Comparison of ENCODE assay signal across 7 cellular contexts in the genomic region with DNA sequence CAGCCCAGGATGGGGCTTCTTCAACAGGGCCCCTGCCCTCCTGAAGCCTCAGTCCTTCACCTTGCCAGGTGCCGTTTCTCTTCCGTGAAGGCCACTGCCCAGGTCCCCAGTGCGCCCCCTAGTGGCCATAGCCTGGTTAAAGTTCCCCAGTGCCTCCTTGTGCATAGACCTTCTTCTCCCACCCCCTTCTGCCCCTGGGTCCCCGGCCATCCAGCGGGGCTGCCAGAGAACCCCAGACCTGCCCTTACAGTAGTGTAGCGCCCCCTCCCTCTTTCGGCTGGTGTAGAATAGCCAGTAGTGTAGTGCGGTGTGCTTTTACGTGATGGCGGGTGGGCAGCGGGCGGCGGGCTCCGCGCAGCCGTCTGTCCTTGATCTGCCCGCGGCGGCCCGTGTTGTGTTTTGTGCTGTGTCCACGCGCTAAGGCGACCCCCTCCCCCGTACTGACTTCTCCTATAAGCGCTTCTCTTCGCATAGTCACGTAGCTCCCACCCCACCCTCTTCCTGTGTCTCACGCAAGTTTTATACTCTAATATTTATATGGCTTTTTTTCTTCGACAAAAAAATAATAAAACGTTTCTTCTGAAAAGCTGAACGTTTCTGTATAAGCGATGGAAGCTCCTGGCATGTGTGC. TPM values are rescaled to one million over a fixed set of nuclear protein-coding genes. Genes with fewer than 3 reads are reported as not detected.
A peak's percentile ranks its signal among the peaks of the same experiment; 100 is the strongest.
DNase-seq lines count a peak whose midpoint lies in the region; ATAC-seq, FAIRE-seq and TF ChIP-seq lines count a peak whose summit lies in the region.

No MANE protein-coding gene starts in this region.

- no peak for TF ChIP-seq POLR2A in GM12892 (IDR thresholded peaks at IDR 0.05; ENCODE audit: low read depth, low read length)

- no peak for FAIRE-seq in GM12892 (lab: Jason Lieb, UNC)

- ATAC-seq in left colon: peak; percentile 77

- intact Hi-C loops in left colon (cut with DNase I, micrococcal nuclease): loop anchor here in 1 of 2 donors (5.0 kb wide), 1 partner anchor 35 kb away; a partner anchor contains a TSS

- DNase-seq in GM12892 (ENCODE audit: insufficient read length): peak; percentile 73
- DNase-seq in MV-4-11 (lab: John Stamatoyannopoulos, UW): peak; percentile 17
- DNase-seq in activated CD4-positive, alpha-beta T cell treated with anti-CD3 and anti-CD28 coated beads for 24 hours (ENCODE audit: low read depth in 2 of 2): peak; percentile 77 to 87
- peak; percentile 82 for DNase-seq in cerebellar cortex (ENCODE audit: low spot score)
- peak; percentile 84 to 94 for DNase-seq in left colon
- DNase-seq in stimulated activated CD4-positive, alpha-beta T cell treated with anti-CD3 and anti-CD28 coated beads, Interleukin-2, amount 100 ng/mL, for 4 hours (ENCODE audit: low read depth): peak; percentile 74
- no peak for DNase-seq in cerebellar nuclear complex (lab: John Stamatoyannopoulos, UW)

RNA-seq across cellular contexts. Expression of a gene that starts 23.6 kb away (rescaled TPM):
- 0.32 TPM for polyA plus RNA-seq in GM12892 (2012; ENCODE audit: missing spikeins)
- total RNA-seq in left colon: under 1 TPM; 0.75 to 0.76 TPM

RNA-seq across cellular contexts. Expression of a gene that starts 27.7 kb away (rescaled TPM):
- polyA plus RNA-seq in GM12892 (2012; ENCODE audit: missing spikeins): 0.38 TPM
- total RNA-seq in left colon: under 1 TPM; 0.64 to 0.92 TPM

RNA-seq across cellular contexts. Expression of a gene that starts 36.7 kb away (rescaled TPM):
- 9.2 TPM for polyA plus RNA-seq in GM12892 (2012; ENCODE audit: missing spikeins)
- total RNA-seq in left colon: 10 to 100 TPM; 15.3 to 16.0 TPM

Comparison
In these comparisons a context has a peak if more than half of its experiments do, and no peak if none do; other contexts are left out.
1. DNase-seq: peak in GM12892 (single experiment), MV-4-11 (single experiment), activated CD4-positive, alpha-beta T cell treated with anti-CD3 and anti-CD28 coated beads for 24 hours (2 of 2), cerebellar cortex (single experiment), left colon (2 of 2) and stimulated activated CD4-positive, alpha-beta T cell treated with anti-CD3 and anti-CD28 coated beads, Interleukin-2, amount 100 ng/mL, for 4 hours (single experiment); none in cerebellar nuclear complex (0 of 2).